ENCODE assay signal across 17 cellular contexts in genomic region chrX:153703036-153703370, GRCh38. TPM values are rescaled to one million over a fixed set of nuclear protein-coding genes. Genes with fewer than 3 reads are reported as not detected.
DNase-seq lines count a peak whose midpoint lies in the region; ATAC-seq and TF ChIP-seq lines count a peak whose summit lies in the region.
"Had no signal": no experiment of that assay in that cellular context is flagged by ENCODE, and none has a peak within 500 bp of the region (broad histone marks: within the 10 kb centered on the region; RNA-seq: fewer than 3 reads in every experiment).

No MANE protein-coding gene starts in this region.

- TF ChIP-seq CTCF in astrocyte of the spinal cord (IDR thresholded peaks at IDR 0.05; ENCODE audit: low read depth, low read length): no peak
- TF ChIP-seq CTCF in left ventricle myocardium inferior (IDR thresholded peaks at IDR 0.05; ENCODE audit: borderline replicate concordance): no peak

- no peaks in the 10 kb centered on the region for H3K27me3 ChIP-seq in left ventricle myocardium inferior (ENCODE audit: low read depth)
- H3K27me3 ChIP-seq in HAP-1 (ENCODE audit: low read depth): no peaks in the 10 kb centered on the region
- H3K27me3 ChIP-seq: neural progenitor cell had no signal

- H3K4me3 ChIP-seq in astrocyte of the spinal cord (ENCODE audit: low read depth, low read length): no peak overlapping the region
- no peak overlapping the region for H3K4me3 ChIP-seq in left ventricle myocardium inferior
- H3K4me3 ChIP-seq in HAP-1: no peak overlapping the region
- H3K4me3 ChIP-seq: neural progenitor cell had no signal

- H3K27ac Mint-ChIP-seq in activated naive CD4-positive, alpha-beta T cell treated with anti-CD3 and anti-CD28 coated beads, Interleukin-2, amount 50 U/mL, for 72 hours: no peak overlapping the region
- H3K27ac Mint-ChIP-seq: activated naive CD4-positive, alpha-beta T cell treated with anti-CD3 and anti-CD28 coated beads, Interleukin-2, amount 10 ng/mL, durations not matched to agents 7 days and 5 days; neural progenitor cell had no signal

- in situ Hi-C loops in astrocyte of the spinal cord (cut with HindIII; ENCODE audit: low sequenced_read_pairs) (no loop called here), HAP-1 (cut with MboI; ENCODE audit: low sequenced_read_pairs) (no loop called here)

- no peaks in the 10 kb centered on the region for H3K36me3 Mint-ChIP-seq in activated naive CD4-positive, alpha-beta T cell treated with anti-CD3 and anti-CD28 coated beads, Interleukin-2, amount 50 U/mL, for 72 hours

- DNase-seq in H4 (ENCODE audit: low spot score) (peak; percentile 24), astrocyte of the spinal cord (ENCODE audit: low read depth, low spot score) (peak; percentile 54), left ventricle myocardium inferior (peak; percentile 42), renal cortical epithelial cell (ENCODE audit: low read depth) (peak; percentile 59), AG08395 (ENCODE audit: low spot score) (no peak), KG1 (lab: John Stamatoyannopoulos, UW) (no peak), HAP-1 (ENCODE audit: low spot score in 2 of 2) (no peak)
- DNase-seq in activated naive CD4-positive, alpha-beta T cell treated with anti-CD3 and anti-CD28 coated beads, Interleukin-2, amount 50 U/mL, for 72 hours (ENCODE audit: low spot score in 2 of 2): no peak
- DNase-seq: activated naive CD4-positive, alpha-beta T cell treated with anti-CD3 and anti-CD28 coated beads, Interleukin-2, amount 10 ng/mL, durations not matched to agents 7 days and 5 days; AML-193; Karpas-422; NCI-H1694 treated with DMSO at 0.1 percent for 48 hours; stimulated activated naive CD8-positive, alpha-beta T cell treated with anti-CD3 and anti-CD28 coated beads, Interleukin-15, Interleukin-2, amounts not matched to agents 100 U/mL and 50 U/mL, for 24 hours had no signal

- H3K36me3 ChIP-seq in left ventricle myocardium inferior (peaks cover 4% of the 10 kb centered on the region), HAP-1 (replicated peaks) (peaks cover 53% of the 10 kb centered on the region)
- H3K36me3 ChIP-seq: neural progenitor cell had no signal

- ATAC-seq in activated naive CD4-positive, alpha-beta T cell treated with anti-CD3 and anti-CD28 coated beads, Interleukin-2, amount 50 U/mL, for 72 hours: no peak
- ATAC-seq: stimulated activated naive CD8-positive, alpha-beta T cell treated with anti-CD3 and anti-CD28 coated beads, Interleukin-15, Interleukin-2, amounts not matched to agents 100 U/mL and 50 U/mL, for 24 hours had no signal

- H3K4me1 ChIP-seq in left ventricle myocardium inferior: peaks cover 48% of the 10 kb centered on the region
- H3K4me1 ChIP-seq in HAP-1: no peaks in the 10 kb centered on the region
- H3K4me1 ChIP-seq: neural progenitor cell had no signal

- H3K27ac ChIP-seq in left ventricle myocardium inferior (replicated peaks): peak overlapping the region; percentile 85
- H3K27ac ChIP-seq: neural progenitor cell had no signal

- intact Hi-C loops in left ventricle myocardium inferior (cut with micrococcal nuclease): no loop called here

- H3K9me3 ChIP-seq in left ventricle myocardium inferior (replicated peaks) (no peaks in the 10 kb centered on the region), HAP-1 (no peaks in the 10 kb centered on the region)

- no peaks in the 10 kb centered on the region for H3K9me3 Mint-ChIP-seq in activated naive CD4-positive, alpha-beta T cell treated with anti-CD3 and anti-CD28 coated beads, Interleukin-2, amount 50 U/mL, for 72 hours
- H3K9me3 Mint-ChIP-seq: activated naive CD4-positive, alpha-beta T cell treated with anti-CD3 and anti-CD28 coated beads, Interleukin-2, amount 10 ng/mL, durations not matched to agents 7 days and 5 days; central memory CD8-positive, alpha-beta T cell had no signal

RNA-seq across cellular contexts. Expression of gene SLC6A8, which starts 15.3 kb away (rescaled TPM):
- 21.7 and 43.3 TPM in 2 replicates for total RNA-seq in H4 (2014; rRNA removed; shearing (Covaris generic))
- 229 TPM for total RNA-seq in left ventricle myocardium inferior
- total RNA-seq in renal cortical epithelial cell: 9.2 and 80.4 TPM in 2 replicates
- 1 to 10 TPM in 1 of 2 donors, under 1 TPM in 1; 0.16 to 2.2 TPM for total RNA-seq in activated naive CD4-positive, alpha-beta T cell treated with anti-CD3 and anti-CD28 coated beads, Interleukin-2, amount 50 U/mL, for 72 hours

RNA-seq across cellular contexts. Expression of gene BCAP31, which starts 21.2 kb away (rescaled TPM):
- total RNA-seq in H4 (2014; rRNA removed; shearing (Covaris generic)): 233 and 264 TPM in 2 replicates
- 80.8 TPM for total RNA-seq in left ventricle myocardium inferior
- 233 and 273 TPM in 2 replicates for total RNA-seq in renal cortical epithelial cell
- 10 to 100 TPM; 67.4 to 92.7 TPM for total RNA-seq in activated naive CD4-positive, alpha-beta T cell treated with anti-CD3 and anti-CD28 coated beads, Interleukin-2, amount 50 U/mL, for 72 hours

RNA-seq across cellular contexts. Expression of gene ABCD1, which starts 21.7 kb away (rescaled TPM):
- 8.6 and 9.1 TPM in 2 replicates for total RNA-seq in H4 (2014; rRNA removed; shearing (Covaris generic))
- total RNA-seq in left ventricle myocardium inferior: 16.0 TPM
- total RNA-seq in renal cortical epithelial cell: 10.6 and 22.3 TPM in 2 replicates
- total RNA-seq in activated naive CD4-positive, alpha-beta T cell treated with anti-CD3 and anti-CD28 coated beads, Interleukin-2, amount 50 U/mL, for 72 hours: 1 to 10 TPM; 5.6 to 6.7 TPM

RNA-seq across cellular contexts. Expression of gene PNCK, which starts 29.4 kb away (rescaled TPM):
- total RNA-seq in H4 (2014; rRNA removed; shearing (Covaris generic)): 0.70 and 4.4 TPM in 2 replicates
- total RNA-seq in left ventricle myocardium inferior (6.1 TPM), renal cortical epithelial cell (0.75 TPM in 1 of 2 replicates, not detected in the other)
- total RNA-seq in activated naive CD4-positive, alpha-beta T cell treated with anti-CD3 and anti-CD28 coated beads, Interleukin-2, amount 50 U/mL, for 72 hours: 1 to 10 TPM; 1.0 to 2.9 TPM
- total RNA-seq: endothelial cell of umbilical vein; T-helper 1 cell treated with Interleukin-12 subunit alpha and Interleukin-12 subunit beta and Interleukin-4 antibody, amounts not matched to agents 30 ng/mL and 1 ng/mL, for 36 hours had no signal

RNA-seq across cellular contexts. Expression of gene DUSP9, which starts 56.0 kb away (rescaled TPM):
- total RNA-seq in H4 (2014; rRNA removed; shearing (Covaris generic)): 1.3 and 3.2 TPM in 2 replicates
- total RNA-seq in left ventricle myocardium inferior (not detected), renal cortical epithelial cell (1.1 TPM in 1 of 2 replicates, not detected in the other)
- under 1 TPM in 1 of 2 donors, not detected in 1; 0.91 TPM for total RNA-seq in activated naive CD4-positive, alpha-beta T cell treated with anti-CD3 and anti-CD28 coated beads, Interleukin-2, amount 50 U/mL, for 72 hours
- total RNA-seq: endothelial cell of umbilical vein; T-helper 1 cell treated with Interleukin-12 subunit alpha and Interleukin-12 subunit beta and Interleukin-4 antibody, amounts not matched to agents 30 ng/mL and 1 ng/mL, for 36 hours had no signal

Comparison
In these comparisons a context has a peak if more than half of its experiments do, and no peak if none do; other contexts are left out.
1. DNase-seq: peak in H4 (single experiment), astrocyte of the spinal cord (single experiment), left ventricle myocardium inferior (single experiment) and renal cortical epithelial cell (single experiment); none in AG08395 (single experiment), KG1 (single experiment), HAP-1 (0 of 2) and activated naive CD4-positive, alpha-beta T cell treated with anti-CD3 and anti-CD28 coated beads, Interleukin-2, amount 50 U/mL, for 72 hours (0 of 2).